ENCODE assay signal across 6 cellular contexts in genomic region chr3:167422396-167422795, GRCh38. TPM values are rescaled to one million over a fixed set of nuclear protein-coding genes. Genes with fewer than 3 reads are reported as not detected.
"Had no signal": no experiment of that assay in that cellular context is flagged by ENCODE, and none has a peak within 500 bp of the region (broad histone marks: within the 10 kb centered on the region; RNA-seq: fewer than 3 reads in every experiment).

No MANE protein-coding gene starts in this region.

RNA-seq across cellular contexts. Expression of gene ZBBX, which starts 42.3 kb away (rescaled TPM):
- total RNA-seq: HepG2, HT-29, HT1080, IMR-90, K562 had no signal
- polyA plus RNA-seq: HepG2, IgD-negative memory B cell, IMR-90, K562 had no signal

RNA-seq across cellular contexts. Expression of gene SERPINI2, which starts 51.4 kb away (rescaled TPM):
- total RNA-seq: HepG2, HT-29, HT1080, IMR-90, K562 had no signal
- polyA plus RNA-seq: HepG2, IgD-negative memory B cell, IMR-90, K562 had no signal
